Comparison of ENCODE assay signal across 27 cellular contexts in the genomic region with DNA sequence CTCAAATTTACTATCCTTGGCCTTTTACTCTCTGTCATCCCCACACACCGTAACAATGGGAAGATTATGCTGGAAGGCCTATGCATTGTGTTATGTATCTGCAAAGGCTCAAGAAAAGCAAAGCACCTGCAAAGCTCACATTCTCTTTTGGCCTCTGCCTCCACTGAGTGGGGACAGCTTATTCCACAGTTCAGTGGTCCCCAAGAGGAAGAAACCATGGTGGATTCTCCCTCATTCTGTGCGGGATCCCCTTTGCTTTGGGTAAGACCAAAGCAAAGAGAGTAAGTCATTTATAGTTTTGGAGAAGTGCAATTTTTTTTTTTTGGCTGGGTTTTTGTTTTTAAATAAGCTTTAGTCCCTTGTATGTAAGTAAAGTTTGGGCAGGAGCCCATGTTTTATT.
"Had no signal": no experiment of that assay in that cellular context is flagged by ENCODE, and none has a peak within 500 bp of the region (broad histone marks: within the 10 kb centered on the region; RNA-seq: fewer than 3 reads in every experiment).

No MANE protein-coding gene starts in this region.

- H3K4me1 ChIP-seq: colonic mucosa, foreskin keratinocyte had no signal

- FAIRE-seq: colon, endothelial cell of umbilical vein, frontal cortex had no signal

- H3K27me3 ChIP-seq: colonic mucosa, esophagus squamous epithelium, foreskin keratinocyte, gastrocnemius medialis, gastroesophageal sphincter, heart left ventricle, heart right ventricle had no signal

- ATAC-seq: effector memory CD8-positive, alpha-beta T cell; esophagus mucosa; foreskin keratinocyte; gastrocnemius medialis; gastroesophageal sphincter; heart left ventricle; heart right ventricle had no signal

- H3K27ac Mint-ChIP-seq: dendritic cell treated with granulocyte-macrophage colony-stimulating factor and Interleukin-4, amounts not matched to agents 40 ng/mL and 50 ng/mL, for 4 days; effector memory CD8-positive, alpha-beta T cell; endodermal cell had no signal

- H3K27me3 Mint-ChIP-seq: dendritic cell treated with granulocyte-macrophage colony-stimulating factor and Interleukin-4, amounts not matched to agents 40 ng/mL and 50 ng/mL, for 4 days; effector memory CD8-positive, alpha-beta T cell had no signal

- H3K4me3 Mint-ChIP-seq: dendritic cell treated with granulocyte-macrophage colony-stimulating factor and Interleukin-4, amounts not matched to agents 40 ng/mL and 50 ng/mL, for 4 days; effector memory CD8-positive, alpha-beta T cell; endodermal cell had no signal

- H3K36me3 ChIP-seq: colonic mucosa, esophagus squamous epithelium, gastrocnemius medialis, gastroesophageal sphincter, heart left ventricle, heart right ventricle had no signal

- H3K9me3 ChIP-seq: colonic mucosa, esophagus squamous epithelium, gastrocnemius medialis, gastroesophageal sphincter had no signal

- H3K4me3 ChIP-seq: colonic mucosa, coronary artery, dorsolateral prefrontal cortex, esophagus squamous epithelium, gastrocnemius medialis, gastroesophageal sphincter, heart left ventricle, heart right ventricle had no signal

- H3K27ac ChIP-seq: colonic mucosa, coronary artery, dorsolateral prefrontal cortex, epithelial cell of prostate, esophagus squamous epithelium, foreskin keratinocyte, gastrocnemius medialis, gastroesophageal sphincter, heart left ventricle, heart right ventricle had no signal

- DNase-seq: colonic mucosa; cortex of kidney; dermis blood vessel endothelial cell; dorsolateral prefrontal cortex; effector CD4-positive, alpha-beta T cell; effector CD8-positive, alpha-beta T cell; effector memory CD4-positive, alpha-beta T cell; effector memory CD8-positive, alpha-beta T cell; endodermal cell; erythroblast; esophagus squamous epithelium; foreskin fibroblast; foreskin keratinocyte; foreskin melanocyte; gastrocnemius medialis; glutamatergic neuron; head of caudate nucleus; heart left ventricle; heart right ventricle had no signal

- H3K9me3 Mint-ChIP-seq: dendritic cell treated with granulocyte-macrophage colony-stimulating factor and Interleukin-4, amounts not matched to agents 40 ng/mL and 50 ng/mL, for 4 days; effector memory CD8-positive, alpha-beta T cell; endodermal cell had no signal
